In genomic region chr2:191748050-191748449, GRCh38 we compare ENCODE assay signal across 13 cellular contexts.
DNase-seq lines count a peak whose midpoint lies in the region; ATAC-seq, FAIRE-seq and TF ChIP-seq lines count a peak whose summit lies in the region.
"Had no signal": no experiment of that assay in that cellular context is flagged by ENCODE, and none has a peak within 500 bp of the region (broad histone marks: within the 10 kb centered on the region; RNA-seq: fewer than 3 reads in every experiment).

No MANE protein-coding gene starts in this region.

- peaks cover 21% of the 10 kb centered on the region for H3K4me1 ChIP-seq in astrocyte (ENCODE audit: insufficient read depth, low read length)
- H3K4me1 ChIP-seq: BLaER1 had no signal

- H3K9me3 ChIP-seq in astrocyte (ENCODE audit: insufficient read depth, low read depth, low read length): no peaks in the 10 kb centered on the region
- H3K9me3 ChIP-seq: BLaER1 had no signal

- no peak overlapping the region for H3K27ac ChIP-seq in astrocyte (ENCODE audit: low read depth, low read length)
- H3K27ac ChIP-seq: BLaER1, WERI-Rb-1 had no signal

- no peaks in the 10 kb centered on the region for H3K36me3 ChIP-seq in astrocyte (ENCODE audit: insufficient read depth, low read length)
- H3K36me3 ChIP-seq: BLaER1, WERI-Rb-1 had no signal

- H3K4me2 ChIP-seq in astrocyte (ENCODE audit: low read length): peak overlapping the region; percentile 39
- H3K4me2 ChIP-seq: BLaER1 had no signal

- H3K27me3 Mint-ChIP-seq in astrocyte (ENCODE audit: low read depth, unreplicated experiment): no peaks in the 10 kb centered on the region
- peaks cover 0 to 7% (median 2%) of the 10 kb centered on the region in 3 donors for H3K27me3 Mint-ChIP-seq in immature natural killer cell (ENCODE audit: low read depth in 3 of 3)
- peaks cover 50% of the 10 kb centered on the region for H3K27me3 Mint-ChIP-seq in activated CD8-positive, alpha-beta T cell treated with anti-CD3 and anti-CD28 coated beads, Interleukin-2, amount 10 ng/mL, durations not matched to agents 7 days and 5 days (ENCODE audit: low read depth)

- H2AFZ ChIP-seq in astrocyte (ENCODE audit: low read depth, low read length): no peak overlapping the region

- H3K27ac Mint-ChIP-seq in astrocyte (ENCODE audit: unreplicated experiment) (peak overlapping the region; percentile 28), immature natural killer cell (no peak overlapping the region)
- no peak overlapping the region for H3K27ac Mint-ChIP-seq in activated CD8-positive, alpha-beta T cell treated with anti-CD3 and anti-CD28 coated beads, Interleukin-2, amount 10 ng/mL, durations not matched to agents 7 days and 5 days
- H3K27ac Mint-ChIP-seq: IgD-negative memory B cell; natural killer cell treated with Interleukin-12 subunit alpha and Interleukin-12 subunit beta and Interleukin-15 and Interleukin-18, amount 100 ng/mL, for 72 hours had no signal

- H3K9ac ChIP-seq in astrocyte (ENCODE audit: low read length): no peak overlapping the region
- H3K9ac ChIP-seq: BLaER1 had no signal

- no peak for FAIRE-seq in astrocyte (lab: Jason Lieb, UNC)

- TF ChIP-seq CTCF in astrocyte (IDR thresholded peaks at IDR 0.05; ENCODE audit: insufficient read depth, low read depth, low read length): no peak
- no peak for TF ChIP-seq CTCF in GM13977 (IDR thresholded peaks at IDR 0.05; ENCODE audit: extremely low read depth, insufficient read depth, missing control alignments)

- no peak overlapping the region for H3K4me3 Mint-ChIP-seq in astrocyte (ENCODE audit: unreplicated experiment)
- no peak overlapping the region for H3K4me3 Mint-ChIP-seq in immature natural killer cell
- H3K4me3 Mint-ChIP-seq in activated CD8-positive, alpha-beta T cell treated with anti-CD3 and anti-CD28 coated beads, Interleukin-2, amount 10 ng/mL, durations not matched to agents 7 days and 5 days: no peak overlapping the region
- H3K4me3 Mint-ChIP-seq: IgD-negative memory B cell; natural killer cell treated with Interleukin-12 subunit alpha and Interleukin-12 subunit beta and Interleukin-15 and Interleukin-18, amount 100 ng/mL, for 72 hours had no signal

- DNase-seq in AG20443 (ENCODE audit: low spot score): peak; percentile 21
- peak; percentile 83 for DNase-seq in astrocyte (ENCODE audit: low read depth)
- no peak for DNase-seq in HuH-7.5 (ENCODE audit: low spot score)
- DNase-seq in GM13977 (ENCODE audit: low spot score): no peak
- no peak for DNase-seq in immature natural killer cell
- DNase-seq in activated CD8-positive, alpha-beta T cell treated with anti-CD3 and anti-CD28 coated beads, Interleukin-2, amount 10 ng/mL, durations not matched to agents 7 days and 5 days: no peak
- DNase-seq: head of caudate nucleus, WERI-Rb-1 had no signal

- no peaks in the 10 kb centered on the region for H4K20me1 ChIP-seq in astrocyte (ENCODE audit: insufficient read depth, low read length)
- H4K20me1 ChIP-seq: BLaER1 had no signal

- CTCF ChIA-PET in activated CD8-positive, alpha-beta T cell treated with anti-CD3 and anti-CD28 coated beads, Interleukin-2, amount 10 ng/mL, durations not matched to agents 7 days and 5 days (lab: Charles Lee): interaction anchor here (0.6 to 1.6 kb wide), 4 partner anchors 11 to 414 kb away, joined by 3 to 7 read pairs (median 3); no protein-coding TSS in a partner anchor

- no peaks in the 10 kb centered on the region for H3K27me3 ChIP-seq in astrocyte (ENCODE audit: insufficient read depth, low read length)
- H3K27me3 ChIP-seq: BLaER1 had no signal

- H3K9me3 Mint-ChIP-seq in astrocyte (ENCODE audit: unreplicated experiment) (peaks cover 3% of the 10 kb centered on the region), immature natural killer cell (no peaks in the 10 kb centered on the region)
- H3K9me3 Mint-ChIP-seq in activated CD8-positive, alpha-beta T cell treated with anti-CD3 and anti-CD28 coated beads, Interleukin-2, amount 10 ng/mL, durations not matched to agents 7 days and 5 days (ENCODE audit: insufficient read depth): no peaks in the 10 kb centered on the region
- H3K9me3 Mint-ChIP-seq: IgD-negative memory B cell; natural killer cell treated with Interleukin-12 subunit alpha and Interleukin-12 subunit beta and Interleukin-15 and Interleukin-18, amount 100 ng/mL, for 72 hours had no signal

- peaks cover 22% of the 10 kb centered on the region for H3K4me1 Mint-ChIP-seq in astrocyte (ENCODE audit: low read depth, unreplicated experiment)
- H3K4me1 Mint-ChIP-seq in immature natural killer cell: no peaks in the 10 kb centered on the region
- H3K4me1 Mint-ChIP-seq in activated CD8-positive, alpha-beta T cell treated with anti-CD3 and anti-CD28 coated beads, Interleukin-2, amount 10 ng/mL, durations not matched to agents 7 days and 5 days (ENCODE audit: low read depth): peaks cover 2% of the 10 kb centered on the region

- H3K4me3 ChIP-seq in astrocyte (ENCODE audit: insufficient read depth, low read depth, low read length): no peak overlapping the region
- H3K4me3 ChIP-seq: BLaER1 had no signal

- POLR2A ChIA-PET in activated CD8-positive, alpha-beta T cell treated with anti-CD3 and anti-CD28 coated beads, Interleukin-2, amount 10 ng/mL, durations not matched to agents 7 days and 5 days (lab: Charles Lee): no interaction called here

- ATAC-seq in GM19351 (IDR thresholded peaks at IDR 0.05; ENCODE audit: unreplicated experiment) (peak; percentile 38), HG02970 (IDR thresholded peaks at IDR 0.05; ENCODE audit: low FRiP score, unreplicated experiment) (peak; percentile 23)
- no peak for ATAC-seq in activated CD8-positive, alpha-beta T cell treated with anti-CD3 and anti-CD28 coated beads, Interleukin-2, amount 10 ng/mL, durations not matched to agents 7 days and 5 days

- H3K36me3 Mint-ChIP-seq in astrocyte (ENCODE audit: low read depth, unreplicated experiment): no peaks in the 10 kb centered on the region
- no peaks in the 10 kb centered on the region for H3K36me3 Mint-ChIP-seq in immature natural killer cell
- no peaks in the 10 kb centered on the region for H3K36me3 Mint-ChIP-seq in activated CD8-positive, alpha-beta T cell treated with anti-CD3 and anti-CD28 coated beads, Interleukin-2, amount 10 ng/mL, durations not matched to agents 7 days and 5 days (ENCODE audit: low read depth)
- H3K36me3 Mint-ChIP-seq: IgD-negative memory B cell; natural killer cell treated with Interleukin-12 subunit alpha and Interleukin-12 subunit beta and Interleukin-15 and Interleukin-18, amount 100 ng/mL, for 72 hours had no signal

- in situ Hi-C loops in GM13977 (cut with MboI; ENCODE audit: low pct_unique_long_range_greater_than_20kb, low sequenced_read_pairs, unreplicated experiment): no loop called here

- no peaks in the 10 kb centered on the region for H3K79me2 ChIP-seq in astrocyte (ENCODE audit: insufficient read depth, low read length)

Comparison
In these comparisons a context has a peak if more than half of its experiments do, and no peak if none do; other contexts are left out.
1. DNase-seq: peak in AG20443 (single experiment) and astrocyte (single experiment); none in HuH-7.5 (single experiment), GM13977 (single experiment), immature natural killer cell (0 of 3) and activated CD8-positive, alpha-beta T cell treated with anti-CD3 and anti-CD28 coated beads, Interleukin-2, amount 10 ng/mL, durations not matched to agents 7 days and 5 days (single experiment).